ENCODE assay signal across 22 cellular contexts in genomic region chr5:148653271-148653839, GRCh38. TPM values are rescaled to one million over a fixed set of nuclear protein-coding genes. Genes with fewer than 3 reads are reported as not detected.
DNase-seq lines count a peak whose midpoint lies in the region; ATAC-seq and TF ChIP-seq lines count a peak whose summit lies in the region.
"Had no signal": no experiment of that assay in that cellular context is flagged by ENCODE, and none has a peak within 500 bp of the region (broad histone marks: within the 10 kb centered on the region; RNA-seq: fewer than 3 reads in every experiment).

No MANE protein-coding gene starts in this region.

- H3K4me1 Mint-ChIP-seq in nephron = no peaks in the 10 kb centered on the region
- H3K4me1 Mint-ChIP-seq in activated T-helper 17 cell treated with anti-CD3 and anti-CD28 coated beads, Interleukin-2, amount 50 U/mL, for 72 hours = no peaks in the 10 kb centered on the region
- H3K4me1 Mint-ChIP-seq: activated CD4-positive, alpha-beta T cell treated with anti-CD3 and anti-CD28 coated beads, Interleukin-2, amount 10 ng/mL, durations not matched to agents 7 days and 5 days; CD4-positive, CD25-positive, alpha-beta regulatory T cell had no signal

- peak; percentile 42 for ATAC-seq in left cardiac atrium
- ATAC-seq in HG03520 (IDR thresholded peaks at IDR 0.05; ENCODE audit: unreplicated experiment) = no peak
- no peak for ATAC-seq in activated T-helper 17 cell treated with anti-CD3 and anti-CD28 coated beads, Interleukin-2, amount 50 U/mL, for 72 hours (replicated peaks)
- ATAC-seq: SK-N-SH treated with all-trans-retinoic acid at 6 μM for 48 hours had no signal

- H3K27me3 Mint-ChIP-seq in nephron (ENCODE audit: low read depth) = peaks cover 68% of the 10 kb centered on the region
- peaks cover 46% of the 10 kb centered on the region for H3K27me3 Mint-ChIP-seq in activated T-helper 17 cell treated with anti-CD3 and anti-CD28 coated beads, Interleukin-2, amount 50 U/mL, for 72 hours

- H3K36me3 ChIP-seq in right atrium auricular region (no peaks in the 10 kb centered on the region), thyroid gland (no peaks in the 10 kb centered on the region)
- H3K36me3 ChIP-seq: upper lobe of right lung had no signal

- TF ChIP-seq CTCF in right atrium auricular region (IDR thresholded peaks at IDR 0.05) (no peak), nephron (IDR thresholded peaks at IDR 0.05; ENCODE audit: unreplicated experiment in 3 of 3) (no peak), thyroid gland (IDR thresholded peaks at IDR 0.05) (no peak)

- no peaks in the 10 kb centered on the region for H3K27me3 ChIP-seq in right atrium auricular region
- peaks cover 5% of the 10 kb centered on the region for H3K27me3 ChIP-seq in thyroid gland

- TF ChIP-seq POLR2A in thyroid gland (IDR thresholded peaks at IDR 0.05) = no peak

- H3K9me3 ChIP-seq in right atrium auricular region (no peaks in the 10 kb centered on the region), thyroid gland (no peaks in the 10 kb centered on the region)
- H3K9me3 ChIP-seq: upper lobe of right lung had no signal

- H3K4me1 ChIP-seq in right atrium auricular region = no peaks in the 10 kb centered on the region
- H3K4me1 ChIP-seq in thyroid gland = peaks cover 0 to 5% of the 10 kb centered on the region in 2 donors
- H3K4me1 ChIP-seq: upper lobe of right lung had no signal

- H3K4me3 ChIP-seq in right atrium auricular region (peak overlapping the region; percentile 54 to 67), thyroid gland (replicated peaks in 1 of 3) (no peak overlapping the region)
- H3K4me3 ChIP-seq: upper lobe of right lung had no signal

- H3K4me3 Mint-ChIP-seq in nephron = peak overlapping the region; percentile 29 to 55 (median 53)
- H3K4me3 Mint-ChIP-seq in activated T-helper 17 cell treated with anti-CD3 and anti-CD28 coated beads, Interleukin-2, amount 50 U/mL, for 72 hours = no peak overlapping the region
- H3K4me3 Mint-ChIP-seq: activated CD4-positive, alpha-beta T cell treated with anti-CD3 and anti-CD28 coated beads, Interleukin-2, amount 10 ng/mL, durations not matched to agents 7 days and 5 days; activated naive CD8-positive, alpha-beta T cell; CD4-positive, CD25-positive, alpha-beta regulatory T cell had no signal

- 69 to 82% methylated on average over 11 of the region's 11 CpGs for WGBS in thyroid gland, 2 donors

- H3K27ac ChIP-seq in right atrium auricular region (peak overlapping the region; percentile 84 to 87), thyroid gland (no peak overlapping the region)
- H3K27ac ChIP-seq: upper lobe of right lung had no signal

- no peak overlapping the region for H3K27ac Mint-ChIP-seq in nephron
- no peak overlapping the region for H3K27ac Mint-ChIP-seq in activated T-helper 17 cell treated with anti-CD3 and anti-CD28 coated beads, Interleukin-2, amount 50 U/mL, for 72 hours
- H3K27ac Mint-ChIP-seq: activated CD4-positive, alpha-beta T cell treated with anti-CD3 and anti-CD28 coated beads, Interleukin-2, amount 10 ng/mL, durations not matched to agents 7 days and 5 days; activated naive CD8-positive, alpha-beta T cell; CD4-positive, CD25-positive, alpha-beta regulatory T cell had no signal

- intact Hi-C loops in left cardiac atrium (cut with DNase I) = loop anchor here in 1 of 2 donors (5.0 to 10.0 kb wide), 2 partner anchors 71 to 201 kb away; no protein-coding TSS in a partner anchor
- intact Hi-C loops in cardiac septum (cut with DNase I) = no loop called here
- intact Hi-C loops in thyroid gland (cut with DNase I) = no loop called here

- H3K36me3 Mint-ChIP-seq in nephron (ENCODE audit: low read depth) = no peaks in the 10 kb centered on the region
- no peaks in the 10 kb centered on the region for H3K36me3 Mint-ChIP-seq in activated T-helper 17 cell treated with anti-CD3 and anti-CD28 coated beads, Interleukin-2, amount 50 U/mL, for 72 hours (ENCODE audit: low read depth)
- H3K36me3 Mint-ChIP-seq: activated naive CD8-positive, alpha-beta T cell; CD4-positive, CD25-positive, alpha-beta regulatory T cell had no signal

- peaks cover 2% of the 10 kb centered on the region for H3K9me3 Mint-ChIP-seq in nephron
- H3K9me3 Mint-ChIP-seq in activated T-helper 17 cell treated with anti-CD3 and anti-CD28 coated beads, Interleukin-2, amount 50 U/mL, for 72 hours = no peaks in the 10 kb centered on the region
- H3K9me3 Mint-ChIP-seq: activated CD4-positive, alpha-beta T cell treated with anti-CD3 and anti-CD28 coated beads, Interleukin-2, amount 10 ng/mL, durations not matched to agents 7 days and 5 days had no signal

- DNase-seq in left cardiac atrium = no peak
- DNase-seq in cardiac septum (ENCODE audit: low spot score) = no peak
- no peak for DNase-seq in right atrium auricular region (ENCODE audit: low spot score)
- no peak for DNase-seq in germinal center (ENCODE audit: low spot score)
- no peak for DNase-seq in thyroid gland
- DNase-seq: activated CD4-positive, alpha-beta T cell treated with anti-CD3 and anti-CD28 coated beads, Interleukin-2, amount 10 ng/mL, durations not matched to agents 7 days and 5 days; activated T-cell treated with anti-CD3 and anti-CD28 coated beads, Interleukin-2, amount 50 U/mL, for 1 hour; CD4-positive, CD25-positive, alpha-beta regulatory T cell; DMS79 treated with DMSO at 0.1 percent for 48 hours; mesendoderm; NCI-H2107; OCI-M1; upper lobe of right lung had no signal

RNA-seq across cellular contexts. Expression of gene HTR4, which starts 1.0 kb away (rescaled TPM):
- total RNA-seq in left cardiac atrium (1 to 10 TPM; 4.7 to 8.8 TPM), cardiac septum (0.70 TPM), right atrium auricular region (1 to 10 TPM; 4.3 to 7.9 TPM), thyroid gland (not detected)
- total RNA-seq in activated T-helper 17 cell treated with anti-CD3 and anti-CD28 coated beads, Interleukin-2, amount 50 U/mL, for 72 hours = not detected
- total RNA-seq: A673; activated CD4-positive, alpha-beta T cell treated with anti-CD3 and anti-CD28 coated beads, Interleukin-2, amount 10 ng/mL, durations not matched to agents 7 days and 5 days; CD4-positive, CD25-positive, alpha-beta regulatory T cell; HepG2; osteocyte; skeletal muscle tissue had no signal

Comparison
In these comparisons a context has a peak if more than half of its experiments do, and no peak if none do; other contexts are left out.
1. ATAC-seq: peak in left cardiac atrium (2 of 2); none in HG03520 (single experiment) and activated T-helper 17 cell treated with anti-CD3 and anti-CD28 coated beads, Interleukin-2, amount 50 U/mL, for 72 hours (single experiment).
2. H3K27ac ChIP-seq: peak in right atrium auricular region (2 of 2); none in thyroid gland (0 of 3).
3. H3K4me3 ChIP-seq: peak in right atrium auricular region (2 of 2); none in thyroid gland (0 of 3).